Comparison of ENCODE assay signal across 1 cellular context in the genomic region with DNA sequence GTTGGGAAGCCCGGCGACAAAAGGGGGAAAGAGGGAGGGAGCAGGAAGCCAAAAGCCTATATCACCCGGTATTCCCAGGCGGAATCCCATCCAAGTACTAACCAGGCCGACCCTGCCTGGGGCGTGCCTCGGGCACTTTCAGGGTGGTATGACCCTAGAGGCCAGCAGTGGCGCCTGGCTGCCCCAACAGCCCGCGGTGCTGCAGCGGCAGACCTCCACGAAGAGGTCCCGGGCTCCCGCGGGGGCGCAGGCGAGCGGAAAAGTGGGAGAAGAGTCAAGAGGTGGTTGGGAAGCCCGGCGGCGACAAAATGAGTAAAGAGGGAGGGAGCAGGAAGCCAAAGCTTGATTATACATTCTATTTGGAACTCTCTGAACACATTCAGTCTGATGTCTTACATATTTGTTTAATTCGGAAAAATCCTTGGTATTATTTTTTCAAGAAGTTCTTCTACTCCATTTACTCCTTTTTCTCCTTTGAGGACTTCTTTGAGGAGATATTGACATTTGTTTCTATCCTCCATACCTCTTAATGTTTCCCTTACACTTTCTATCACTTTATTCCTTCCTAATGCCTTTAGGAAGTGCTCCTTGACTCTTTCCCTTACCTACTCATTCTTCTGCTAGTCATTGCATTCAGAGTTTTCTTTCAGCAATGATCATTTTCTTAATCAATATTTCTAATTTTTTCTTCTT.
TF ChIP-seq lines count a peak whose summit lies in the region.

No MANE protein-coding gene starts in this region.

TF ChIP-seq in endothelial cell of umbilical vein, 7 proteins besides CTCF, POLR2A, EP300 and RAD21:
- no peak for TF ChIP-seq MYC (IDR thresholded peaks at IDR 0.05; ENCODE audit: low read depth, low read length)
- TF ChIP-seq EZH2 (IDR thresholded peaks at IDR 0.05; ENCODE audit: borderline replicate concordance, low read depth, low read length, severe bottlenecking): no peak
- TF ChIP-seq, protein P1, sequence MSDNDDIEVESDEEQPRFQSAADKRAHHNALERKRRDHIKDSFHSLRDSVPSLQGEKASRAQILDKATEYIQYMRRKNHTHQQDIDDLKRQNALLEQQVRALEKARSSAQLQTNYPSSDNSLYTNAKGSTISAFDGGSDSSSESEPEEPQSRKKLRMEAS (IDR thresholded peaks at IDR 0.05; ENCODE audit: insufficient read depth, insufficient read length): no peak
TF ChIP-seq in endothelial cell of umbilical vein: peak in this region for 0.
